1 cellular context compared by ENCODE assay signal in the genomic region with DNA sequence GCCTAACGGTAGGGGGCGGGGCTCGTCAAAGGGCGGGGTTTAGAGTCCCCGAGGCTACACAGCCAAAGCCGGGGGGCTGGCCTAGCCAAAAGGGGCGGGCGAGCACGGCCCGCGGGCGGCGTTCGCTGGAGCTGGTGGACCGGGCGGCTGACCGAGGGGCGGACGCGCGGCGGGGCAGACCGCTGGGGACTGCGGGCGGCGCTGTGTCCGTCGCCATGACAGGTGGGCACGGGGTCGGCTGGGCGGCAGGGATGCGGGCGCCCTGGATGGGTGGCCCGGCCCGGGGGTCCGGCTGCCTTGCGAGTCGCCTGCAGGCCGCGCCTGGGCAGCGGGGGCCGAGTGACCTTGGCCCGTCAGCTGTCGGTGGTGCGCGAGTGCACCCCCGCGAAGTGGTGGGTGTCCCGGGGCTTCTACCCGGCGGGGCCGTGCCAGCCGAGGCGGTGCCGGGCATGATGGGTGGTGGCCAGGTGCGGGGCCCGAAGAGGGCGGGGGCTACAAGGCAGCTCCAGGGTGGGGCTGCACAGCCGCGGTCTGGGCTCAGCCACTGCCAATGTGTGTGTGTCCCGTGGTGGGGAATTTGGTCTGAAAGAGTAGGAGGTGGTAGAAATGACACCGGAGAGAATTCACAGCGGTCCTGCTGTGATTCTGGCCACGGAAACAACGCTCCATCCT.
TF ChIP-seq lines count a peak whose summit lies in the region.

CARD19 (plus strand) TSS at position 87 of the 672 bp plus-strand sequence; CDS start at position 216, 129 bp downstream.

TF ChIP-seq in HEK293, 187 proteins besides CTCF, POLR2A, EP300 and RAD21 (continued from another document):
- TF ChIP-seq PRDM6 (tag by site-specific recombination; IDR thresholded peaks at IDR 0.05) (no peak), AEBP2 (tag by site-specific recombination; IDR thresholded peaks at IDR 0.05; ENCODE audit: borderline replicate concordance) (no peak), ZNF658 (tag by site-specific recombination; IDR thresholded peaks at IDR 0.05) (no peak), ZNF776 (tag by site-specific recombination; IDR thresholded peaks at IDR 0.05; ENCODE audit: borderline replicate concordance) (no peak), ZNF701 (tag by site-specific recombination; IDR thresholded peaks at IDR 0.05) (no peak), ZNF112 (tag by site-specific recombination; IDR thresholded peaks at IDR 0.05) (no peak), ZNF704 (tag by site-specific recombination; IDR thresholded peaks at IDR 0.05) (no peak), GLI4 (tag by site-specific recombination; IDR thresholded peaks at IDR 0.05) (no peak), ZNF311 (tag by site-specific recombination; IDR thresholded peaks at IDR 0.05; ENCODE audit: borderline replicate concordance) (no peak)
- TF ChIP-seq, protein P1, sequence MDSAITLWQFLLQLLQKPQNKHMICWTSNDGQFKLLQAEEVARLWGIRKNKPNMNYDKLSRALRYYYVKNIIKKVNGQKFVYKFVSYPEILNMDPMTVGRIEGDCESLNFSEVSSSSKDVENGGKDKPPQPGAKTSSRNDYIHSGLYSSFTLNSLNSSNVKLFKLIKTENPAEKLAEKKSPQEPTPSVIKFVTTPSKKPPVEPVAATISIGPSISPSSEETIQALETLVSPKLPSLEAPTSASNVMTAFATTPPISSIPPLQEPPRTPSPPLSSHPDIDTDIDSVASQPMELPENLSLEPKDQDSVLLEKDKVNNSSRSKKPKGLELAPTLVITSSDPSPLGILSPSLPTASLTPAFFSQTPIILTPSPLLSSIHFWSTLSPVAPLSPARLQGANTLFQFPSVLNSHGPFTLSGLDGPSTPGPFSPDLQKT (IDR thresholded peaks at IDR 0.05; ENCODE audit: borderline replicate concordance, low read depth, low read length): no peak
- TF ChIP-seq, protein P2, sequence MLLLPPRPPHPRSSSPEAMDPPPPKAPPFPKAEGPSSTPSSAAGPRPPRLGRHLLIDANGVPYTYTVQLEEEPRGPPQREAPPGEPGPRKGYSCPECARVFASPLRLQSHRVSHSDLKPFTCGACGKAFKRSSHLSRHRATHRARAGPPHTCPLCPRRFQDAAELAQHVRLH (tag by site-specific recombination; IDR thresholded peaks at IDR 0.05): no peak
